In the genomic region with DNA sequence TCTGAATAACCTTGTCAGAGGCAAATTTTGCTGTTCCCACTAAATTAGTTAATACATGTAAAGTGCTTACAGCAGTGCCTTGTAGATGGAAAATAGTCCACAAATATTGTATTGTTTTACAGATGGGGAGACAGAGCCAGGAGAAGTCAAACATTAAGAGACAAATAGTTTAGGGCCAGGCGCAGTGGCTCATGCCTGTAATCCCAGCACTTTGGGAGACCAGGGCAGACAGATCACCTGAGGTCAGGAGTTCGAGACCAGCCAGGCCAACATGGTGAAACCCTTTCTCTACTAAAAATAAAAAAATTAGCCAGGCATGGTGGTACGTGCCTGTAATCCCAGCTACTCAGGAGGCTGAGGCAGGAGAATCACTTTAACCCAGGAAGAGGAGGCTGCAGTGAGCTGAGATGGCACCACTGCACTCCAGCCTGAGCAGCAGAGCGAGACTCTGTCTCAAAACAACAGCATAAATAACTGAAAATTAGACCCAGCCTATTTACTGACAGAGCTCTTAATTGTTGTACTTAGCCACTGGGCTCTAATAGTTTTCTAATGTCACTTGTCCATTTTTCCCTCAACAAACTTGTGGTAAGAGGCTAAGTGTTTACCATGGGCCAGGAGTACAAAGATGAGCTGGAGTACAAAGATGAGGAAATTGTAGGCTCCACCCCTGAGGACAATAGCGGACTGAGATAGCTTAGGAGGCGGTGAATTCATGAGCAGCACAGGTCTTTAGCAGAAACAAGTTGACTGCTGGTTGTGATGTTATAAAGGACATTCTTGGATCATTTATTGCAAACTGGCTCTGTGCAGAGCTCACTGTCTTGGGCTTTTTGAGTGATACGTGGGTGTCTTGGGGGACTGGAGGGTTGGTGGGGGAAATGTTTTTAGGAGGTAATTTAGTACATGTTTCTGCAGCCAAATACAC, we compare ENCODE assay signal across 13 cellular contexts.
"Had no signal": no experiment of that assay in that cellular context is flagged by ENCODE, and none has a peak within 500 bp of the region (broad histone marks: within the 10 kb centered on the region; RNA-seq: fewer than 3 reads in every experiment).

No MANE protein-coding gene starts in this region.

- ATAC-seq: activated CD8-positive, alpha-beta T cell treated with anti-CD3 and anti-CD28 coated beads, Interleukin-2, amount 10 ng/mL, durations not matched to agents 7 days and 5 days; activated naive CD8-positive, alpha-beta T cell treated with anti-CD3 and anti-CD28 coated beads, Interleukin-2, amount 50 U/mL, for 24 hours; foreskin keratinocyte; heart left ventricle had no signal

- H3K27ac Mint-ChIP-seq: activated CD8-positive, alpha-beta T cell treated with anti-CD3 and anti-CD28 coated beads, Interleukin-2, amount 10 ng/mL, durations not matched to agents 7 days and 5 days; activated naive CD8-positive, alpha-beta T cell treated with anti-CD3 and anti-CD28 coated beads, Interleukin-2, amount 50 U/mL, for 24 hours; activated T-helper 1 cell treated with anti-CD3 and anti-CD28 coated beads, Interleukin-12 subunit alpha, Interleukin-12 subunit beta, Interleukin-2, Interleukin-4 antibody, amounts not matched to agents 30 ng/mL and 10 ng/mL and 1 ng/mL, durations not matched to agents 14 hours and 24 hours and 36 hours; stimulated activated naive CD8-positive, alpha-beta T cell treated with anti-CD3 and anti-CD28 coated beads, Interleukin-15, Interleukin-2, amounts not matched to agents 100 ng/mL and 50 ng/mL, for 24 hours had no signal

- DNase-seq: activated CD4-positive, alpha-beta T cell treated with anti-CD3 and anti-CD28 coated beads for 48 hours; activated CD8-positive, alpha-beta T cell treated with anti-CD3 and anti-CD28 coated beads, Interleukin-2, amount 10 ng/mL, durations not matched to agents 7 days and 5 days; activated naive CD4-positive, alpha-beta T cell treated with Interleukin-2 at 50 U/mL for 16 hours; activated naive CD8-positive, alpha-beta T cell treated with anti-CD3 and anti-CD28 coated beads, Interleukin-2, amount 50 U/mL, for 24 hours; foreskin keratinocyte; heart left ventricle; mesendoderm; stimulated activated CD4-positive, alpha-beta T cell treated with anti-CD3 and anti-CD28 coated beads, Interleukin-15, amount 100 ng/mL, for 24 hours; stimulated activated CD4-positive, alpha-beta T cell treated with anti-CD3 and anti-CD28 coated beads, Interleukin-4, amount 100 ng/mL, for 24 hours; T1000; testis had no signal

- H3K27me3 Mint-ChIP-seq: activated naive CD8-positive, alpha-beta T cell treated with anti-CD3 and anti-CD28 coated beads, Interleukin-2, amount 50 U/mL, for 24 hours; stimulated activated naive CD8-positive, alpha-beta T cell treated with anti-CD3 and anti-CD28 coated beads, Interleukin-15, Interleukin-2, amounts not matched to agents 100 ng/mL and 50 ng/mL, for 24 hours had no signal

- H3K4me3 Mint-ChIP-seq: activated CD8-positive, alpha-beta T cell treated with anti-CD3 and anti-CD28 coated beads, Interleukin-2, amount 10 ng/mL, durations not matched to agents 7 days and 5 days; activated naive CD8-positive, alpha-beta T cell treated with anti-CD3 and anti-CD28 coated beads, Interleukin-2, amount 50 U/mL, for 24 hours; activated T-helper 1 cell treated with anti-CD3 and anti-CD28 coated beads, Interleukin-12 subunit alpha, Interleukin-12 subunit beta, Interleukin-2, Interleukin-4 antibody, amounts not matched to agents 30 ng/mL and 10 ng/mL and 1 ng/mL, durations not matched to agents 14 hours and 24 hours and 36 hours; stimulated activated naive CD8-positive, alpha-beta T cell treated with anti-CD3 and anti-CD28 coated beads, Interleukin-15, Interleukin-2, amounts not matched to agents 100 ng/mL and 50 ng/mL, for 24 hours had no signal

- H3K9me3 Mint-ChIP-seq: activated naive CD8-positive, alpha-beta T cell treated with anti-CD3 and anti-CD28 coated beads, Interleukin-2, amount 50 U/mL, for 24 hours; activated T-helper 1 cell treated with anti-CD3 and anti-CD28 coated beads, Interleukin-12 subunit alpha, Interleukin-12 subunit beta, Interleukin-2, Interleukin-4 antibody, amounts not matched to agents 30 ng/mL and 10 ng/mL and 1 ng/mL, durations not matched to agents 14 hours and 24 hours and 36 hours; stimulated activated naive CD8-positive, alpha-beta T cell treated with anti-CD3 and anti-CD28 coated beads, Interleukin-15, Interleukin-2, amounts not matched to agents 100 ng/mL and 50 ng/mL, for 24 hours had no signal
